ENCODE assay signal across 1 cellular context in the genomic region with DNA sequence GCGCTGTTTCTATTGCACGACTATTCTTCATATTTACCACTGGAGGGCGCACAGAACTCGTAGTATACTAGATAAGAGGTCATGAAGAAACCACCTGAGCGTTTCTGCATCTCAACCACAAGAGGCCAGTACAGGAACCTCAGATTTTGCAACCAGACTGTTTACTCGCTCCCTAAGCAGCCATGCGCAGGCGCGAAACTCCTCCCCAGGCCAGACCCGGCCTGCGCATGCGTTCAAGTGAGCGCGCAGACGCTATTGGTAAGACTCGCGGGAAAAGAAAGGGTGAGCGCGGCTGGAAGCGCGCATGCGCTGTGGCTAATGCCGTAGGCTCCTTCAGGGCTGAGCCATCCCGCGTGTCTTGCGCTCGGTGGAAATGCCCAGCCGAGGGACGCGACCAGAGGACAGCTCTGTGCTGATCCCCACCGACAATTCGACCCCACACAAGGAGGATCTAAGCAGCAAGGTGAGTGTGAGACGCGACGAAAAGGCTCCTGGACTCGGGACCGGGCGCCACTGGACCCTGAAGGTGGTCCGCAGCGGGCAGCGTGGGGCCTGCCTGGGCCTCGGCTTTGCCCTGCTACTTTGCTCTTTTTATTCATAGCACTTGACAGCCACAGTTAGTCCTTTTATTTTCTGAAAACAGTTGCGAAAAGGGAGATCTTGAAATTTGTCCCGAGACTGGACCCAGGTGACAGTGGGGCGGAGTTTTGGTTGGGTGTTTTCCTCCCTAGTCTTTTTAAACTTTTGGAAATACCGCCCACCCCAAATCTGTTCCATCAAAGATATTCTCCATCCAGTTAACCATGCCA.
TF ChIP-seq lines count a peak whose summit lies in the region.

ASNSD1 (plus strand) TSS at position 312 of the 809 bp plus-strand sequence. CDS start 4,674 bp downstream, outside the sequence.

TF ChIP-seq in HepG2, 621 proteins besides CTCF, POLR2A, EP300 and RAD21 (continued from another document and continues in another):
- peak; percentile 39 for TF ChIP-seq PAXIP1 (CRISPR knock-in tag; conservative IDR thresholded peaks at IDR 0.05)
- TF ChIP-seq SMAD9 (CRISPR knock-in tag; IDR thresholded peaks at IDR 0.05), result peak; percentile 89; the same call in 1 of the 2 replicates
- peak; percentile 97 for TF ChIP-seq ZNF605 (CRISPR knock-in tag; IDR thresholded peaks at IDR 0.05)
- TF ChIP-seq GLI4 (CRISPR knock-in tag; IDR thresholded peaks at IDR 0.05; ENCODE audit: borderline replicate concordance), result peak; percentile 95
- peak; percentile 89; the same call in 1 of the 2 replicates for TF ChIP-seq REPIN1 (CRISPR knock-in tag; IDR thresholded peaks at IDR 0.05; ENCODE audit: borderline replicate concordance, low read depth)
- TF ChIP-seq ZNF253 (CRISPR knock-in tag; IDR thresholded peaks at IDR 0.05; ENCODE audit: borderline replicate concordance), result 0 out of 2 replicates have a peak, but pooled peaks have one; percentile 25
- TF ChIP-seq ZNF614 (CRISPR knock-in tag; IDR thresholded peaks at IDR 0.05; ENCODE audit: borderline replicate concordance), result peak; percentile 95
- TF ChIP-seq, protein P1, sequence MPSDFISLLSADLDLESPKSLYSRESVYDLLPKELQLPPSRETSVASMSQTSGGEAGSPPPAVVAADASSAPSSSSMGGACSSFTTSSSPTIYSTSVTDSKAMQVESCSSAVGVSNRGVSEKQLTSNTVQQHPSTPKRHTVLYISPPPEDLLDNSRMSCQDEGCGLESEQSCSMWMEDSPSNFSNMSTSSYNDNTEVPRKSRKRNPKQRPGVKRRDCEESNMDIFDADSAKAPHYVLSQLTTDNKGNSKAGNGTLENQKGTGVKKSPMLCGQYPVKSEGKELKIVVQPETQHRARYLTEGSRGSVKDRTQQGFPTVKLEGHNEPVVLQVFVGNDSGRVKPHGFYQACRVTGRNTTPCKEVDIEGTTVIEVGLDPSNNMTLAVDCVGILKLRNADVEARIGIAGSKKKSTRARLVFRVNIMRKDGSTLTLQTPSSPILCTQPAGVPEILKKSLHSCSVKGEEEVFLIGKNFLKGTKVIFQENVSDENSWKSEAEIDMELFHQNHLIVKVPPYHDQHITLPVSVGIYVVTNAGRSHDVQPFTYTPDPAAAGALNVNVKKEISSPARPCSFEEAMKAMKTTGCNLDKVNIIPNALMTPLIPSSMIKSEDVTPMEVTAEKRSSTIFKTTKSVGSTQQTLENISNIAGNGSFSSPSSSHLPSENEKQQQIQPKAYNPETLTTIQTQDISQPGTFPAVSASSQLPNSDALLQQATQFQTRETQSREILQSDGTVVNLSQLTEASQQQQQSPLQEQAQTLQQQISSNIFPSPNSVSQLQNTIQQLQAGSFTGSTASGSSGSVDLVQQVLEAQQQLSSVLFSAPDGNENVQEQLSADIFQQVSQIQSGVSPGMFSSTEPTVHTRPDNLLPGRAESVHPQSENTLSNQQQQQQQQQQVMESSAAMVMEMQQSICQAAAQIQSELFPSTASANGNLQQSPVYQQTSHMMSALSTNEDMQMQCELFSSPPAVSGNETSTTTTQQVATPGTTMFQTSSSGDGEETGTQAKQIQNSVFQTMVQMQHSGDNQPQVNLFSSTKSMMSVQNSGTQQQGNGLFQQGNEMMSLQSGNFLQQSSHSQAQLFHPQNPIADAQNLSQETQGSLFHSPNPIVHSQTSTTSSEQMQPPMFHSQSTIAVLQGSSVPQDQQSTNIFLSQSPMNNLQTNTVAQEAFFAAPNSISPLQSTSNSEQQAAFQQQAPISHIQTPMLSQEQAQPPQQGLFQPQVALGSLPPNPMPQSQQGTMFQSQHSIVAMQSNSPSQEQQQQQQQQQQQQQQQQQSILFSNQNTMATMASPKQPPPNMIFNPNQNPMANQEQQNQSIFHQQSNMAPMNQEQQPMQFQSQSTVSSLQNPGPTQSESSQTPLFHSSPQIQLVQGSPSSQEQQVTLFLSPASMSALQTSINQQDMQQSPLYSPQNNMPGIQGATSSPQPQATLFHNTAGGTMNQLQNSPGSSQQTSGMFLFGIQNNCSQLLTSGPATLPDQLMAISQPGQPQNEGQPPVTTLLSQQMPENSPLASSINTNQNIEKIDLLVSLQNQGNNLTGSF (CRISPR knock-in tag; IDR thresholded peaks at IDR 0.05), result peak; percentile 95
- peak; percentile 91 for TF ChIP-seq FOXK2 (IDR thresholded peaks at IDR 0.05)
- peak; percentile 99 for TF ChIP-seq ZNF883 (CRISPR knock-in tag; IDR thresholded peaks at IDR 0.05; ENCODE audit: not compliant biosample characterization)
- TF ChIP-seq ZEB1 (IDR thresholded peaks at IDR 0.05; ENCODE audit: insufficient replicate concordance, low read depth), result peak; percentile 26
- peak; percentile 90 for TF ChIP-seq IKZF5 (CRISPR knock-in tag; IDR thresholded peaks at IDR 0.05)
- peak; percentile 65; the same call in 1 of the 2 replicates for TF ChIP-seq ZNF616 (CRISPR knock-in tag; IDR thresholded peaks at IDR 0.05; ENCODE audit: low read depth)
- TF ChIP-seq NBN (conservative IDR thresholded peaks at IDR 0.05), result no peak
- no peak for TF ChIP-seq NFKBIZ (CRISPR knock-in tag; IDR thresholded peaks at IDR 0.05)
- TF ChIP-seq ZFX (CRISPR knock-in tag; IDR thresholded peaks at IDR 0.05; ENCODE audit: low read depth), result peak; percentile 99
- no peak for TF ChIP-seq HES4 (CRISPR knock-in tag; IDR thresholded peaks at IDR 0.05; ENCODE audit: borderline replicate concordance)
- TF ChIP-seq ETV5 (CRISPR knock-in tag; IDR thresholded peaks at IDR 0.05; ENCODE audit: borderline replicate concordance), result peak; percentile 54; the same call in 1 of the 2 replicates
- peak; percentile 80 for TF ChIP-seq HNRNPL (IDR thresholded peaks at IDR 0.05; ENCODE audit: low read depth, low read length)
- TF ChIP-seq PRMT3 (CRISPR knock-in tag; IDR thresholded peaks at IDR 0.05; ENCODE audit: borderline replicate concordance, low read depth), result no peak
- 0 out of 2 replicates have a peak, but pooled peaks have one; percentile 24 for TF ChIP-seq ZBTB7A (CRISPR knock-in tag; IDR thresholded peaks at IDR 0.05)
- TF ChIP-seq NFATC3 (CRISPR knock-in tag; IDR thresholded peaks at IDR 0.05), result peak; percentile 97; the same call in 1 of the 2 replicates
- peak; percentile 96 for TF ChIP-seq STAG1 (CRISPR knock-in tag; IDR thresholded peaks at IDR 0.05)
- TF ChIP-seq ZNF839 (CRISPR knock-in tag; IDR thresholded peaks at IDR 0.05; ENCODE audit: borderline replicate concordance), result peak; percentile 89; the same call in 1 of the 2 replicates
- TF ChIP-seq ZNF414 (CRISPR knock-in tag; IDR thresholded peaks at IDR 0.05), result peak; percentile 65; the same call in 1 of the 2 replicates
- peak; percentile 70 for TF ChIP-seq TBL1XR1 (IDR thresholded peaks at IDR 0.05; ENCODE audit: borderline replicate concordance, low read length, partially characterized antibody)
- TF ChIP-seq ZSCAN22 (CRISPR knock-in tag; IDR thresholded peaks at IDR 0.05), result peak; percentile 74
- TF ChIP-seq HNF4G (IDR thresholded peaks at IDR 0.05; ENCODE audit: borderline replicate concordance, low read depth, low read length), result 0 out of 2 replicates have a peak, but pooled peaks have one; percentile 33
- no peak for TF ChIP-seq HNF4G (CRISPR knock-in tag; IDR thresholded peaks at IDR 0.05; ENCODE audit: borderline replicate concordance, low read depth)
- TF ChIP-seq TFDP1 (CRISPR knock-in tag; IDR thresholded peaks at IDR 0.05; ENCODE audit: borderline replicate concordance), result peak; percentile 86; the same call in 1 of the 2 replicates
- TF ChIP-seq FOXP1 (IDR thresholded peaks at IDR 0.05), result peak; percentile 76
- peak; percentile 61; the same call in 1 of the 2 replicates for TF ChIP-seq FOXP1 (CRISPR knock-in tag; IDR thresholded peaks at IDR 0.05)
- TF ChIP-seq AHR (CRISPR knock-in tag; IDR thresholded peaks at IDR 0.05), result peak; percentile 96; the same call in 1 of the 2 replicates
- peak; percentile 86; the same call in 1 of the 2 replicates for TF ChIP-seq KLF9 (CRISPR knock-in tag; IDR thresholded peaks at IDR 0.05; ENCODE audit: low read depth)
- no peak for TF ChIP-seq SNAPC5 (CRISPR knock-in tag; IDR thresholded peaks at IDR 0.05; ENCODE audit: borderline replicate concordance)
- no peak for TF ChIP-seq KLF6 (CRISPR knock-in tag; IDR thresholded peaks at IDR 0.05)
- TF ChIP-seq ZNF747 (CRISPR knock-in tag; IDR thresholded peaks at IDR 0.05; ENCODE audit: borderline replicate concordance), result peak; percentile 89
- TF ChIP-seq XBP1 (CRISPR knock-in tag; IDR thresholded peaks at IDR 0.05), result peak; percentile 54; the same call in 1 of the 2 replicates
- TF ChIP-seq SPEN (CRISPR knock-in tag; IDR thresholded peaks at IDR 0.05; ENCODE audit: low read depth), result peak; percentile 67
- TF ChIP-seq, protein P2, sequence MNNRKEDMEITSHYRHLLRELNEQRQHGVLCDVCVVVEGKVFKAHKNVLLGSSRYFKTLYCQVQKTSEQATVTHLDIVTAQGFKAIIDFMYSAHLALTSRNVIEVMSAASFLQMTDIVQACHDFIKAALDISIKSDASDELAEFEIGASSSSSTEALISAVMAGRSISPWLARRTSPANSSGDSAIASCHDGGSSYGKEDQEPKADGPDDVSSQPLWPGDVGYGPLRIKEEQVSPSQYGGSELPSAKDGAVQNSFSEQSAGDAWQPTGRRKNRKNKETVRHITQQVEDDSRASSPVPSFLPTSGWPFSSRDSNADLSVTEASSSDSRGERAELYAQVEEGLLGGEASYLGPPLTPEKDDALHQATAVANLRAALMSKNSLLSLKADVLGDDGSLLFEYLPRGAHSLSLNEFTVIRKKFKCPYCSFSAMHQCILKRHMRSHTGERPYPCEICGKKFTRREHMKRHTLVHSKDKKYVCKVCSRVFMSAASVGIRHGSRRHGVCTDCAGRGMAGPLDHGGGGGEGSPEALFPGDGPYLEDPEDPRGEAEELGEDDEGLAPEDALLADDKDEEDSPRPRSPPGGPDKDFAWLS (CRISPR knock-in tag; IDR thresholded peaks at IDR 0.05; ENCODE audit: borderline replicate concordance), result no peak
- no peak for TF ChIP-seq ZNF260 (CRISPR knock-in tag; IDR thresholded peaks at IDR 0.05; ENCODE audit: borderline replicate concordance, low read depth)
- no peak for TF ChIP-seq KDM6A (CRISPR knock-in tag; IDR thresholded peaks at IDR 0.05; ENCODE audit: low read depth)
- no peak; the same call in 1 of the 2 replicates for TF ChIP-seq MBNL3 (CRISPR knock-in tag; conservative IDR thresholded peaks at IDR 0.05)
- TF ChIP-seq ZC3H13 (CRISPR knock-in tag; IDR thresholded peaks at IDR 0.05), result no peak
- TF ChIP-seq ZNF556 (CRISPR knock-in tag; IDR thresholded peaks at IDR 0.05; ENCODE audit: borderline replicate concordance), result peak; percentile 95; the same call in 1 of the 2 replicates
- peak; percentile 38 for TF ChIP-seq CCDC6 (CRISPR knock-in tag; IDR thresholded peaks at IDR 0.05)
- 0 out of 2 replicates have a peak, but pooled peaks have one; percentile 49 for TF ChIP-seq RFX5 (IDR thresholded peaks at IDR 0.05; ENCODE audit: low read depth, low read length)
- no peak for TF ChIP-seq SRSF9 (IDR thresholded peaks at IDR 0.05; ENCODE audit: borderline replicate concordance, insufficient read depth, low read depth, low read length, poor library complexity, severe bottlenecking)
- TF ChIP-seq MXD1 (CRISPR knock-in tag; IDR thresholded peaks at IDR 0.05), result peak; percentile 91
- TF ChIP-seq RXRB (CRISPR knock-in tag; IDR thresholded peaks at IDR 0.05; ENCODE audit: borderline replicate concordance), result peak; percentile 39; the same call in 1 of the 2 replicates
